ENCODE assay signal across 16 cellular contexts in genomic region chr1:200624679-200625335, GRCh38. TPM values are rescaled to one million over a fixed set of nuclear protein-coding genes. Genes with fewer than 3 reads are reported as not detected.
DNase-seq lines count a peak whose midpoint lies in the region; ATAC-seq, FAIRE-seq and TF ChIP-seq lines count a peak whose summit lies in the region.
"Had no signal": no experiment of that assay in that cellular context is flagged by ENCODE, and none has a peak within 500 bp of the region (broad histone marks: within the 10 kb centered on the region; RNA-seq: fewer than 3 reads in every experiment).

No MANE protein-coding gene starts in this region.

- H3K9me3 ChIP-seq in HCT116 (ENCODE audit: control insufficient read depth in 1 of 2, insufficient read depth in 1 of 2, low read depth in 1 of 2, low read length in 2 of 2) (no peaks in the 10 kb centered on the region), keratinocyte (ENCODE audit: control insufficient read depth, low read depth, low read length) (no peaks in the 10 kb centered on the region)
- H3K9me3 ChIP-seq: colonic mucosa, tibial nerve had no signal

- H3K4me3 Mint-ChIP-seq in activated T-helper 2 cell treated with anti-CD3 and anti-CD28 coated beads, Interferon-gamma antibody, Interleukin-2, Interleukin-4, amounts not matched to agents 10 μg/mL and 5 μg/mL and 100 μg/mL, durations not matched to agents 14 hours and 24 hours and 36 hours (ENCODE audit: low read depth) = no peak overlapping the region
- H3K4me3 Mint-ChIP-seq: activated naive CD8-positive, alpha-beta T cell treated with anti-CD3 and anti-CD28 coated beads, Interleukin-2, amount 10 ng/mL, durations not matched to agents 7 days and 5 days; neural crest cell had no signal

- H3K9ac ChIP-seq in HCT116 (ENCODE audit: low read length) (no peak overlapping the region), keratinocyte (ENCODE audit: control insufficient read depth, extremely low read depth, insufficient read depth, low read length) (peak overlapping the region; percentile 42)

- H3K36me3 Mint-ChIP-seq in activated T-helper 2 cell treated with anti-CD3 and anti-CD28 coated beads, Interferon-gamma antibody, Interleukin-2, Interleukin-4, amounts not matched to agents 10 μg/mL and 5 μg/mL and 100 μg/mL, durations not matched to agents 14 hours and 24 hours and 36 hours (ENCODE audit: low read depth) = peaks cover 2% of the 10 kb centered on the region

- H2AFZ ChIP-seq in HCT116 (ENCODE audit: low read depth, low read length, poor library complexity, severe bottlenecking) (peak overlapping the region; percentile 24), keratinocyte (ENCODE audit: control insufficient read depth, low read length) (peak overlapping the region; percentile 10)

- H3K9me3 Mint-ChIP-seq in activated T-helper 2 cell treated with anti-CD3 and anti-CD28 coated beads, Interferon-gamma antibody, Interleukin-2, Interleukin-4, amounts not matched to agents 10 μg/mL and 5 μg/mL and 100 μg/mL, durations not matched to agents 14 hours and 24 hours and 36 hours = no peaks in the 10 kb centered on the region
- H3K9me3 Mint-ChIP-seq: activated naive CD8-positive, alpha-beta T cell treated with anti-CD3 and anti-CD28 coated beads, Interleukin-2, amount 10 ng/mL, durations not matched to agents 7 days and 5 days; neural crest cell had no signal

- peaks cover 42% of the 10 kb centered on the region for H3K4me1 Mint-ChIP-seq in activated T-helper 2 cell treated with anti-CD3 and anti-CD28 coated beads, Interferon-gamma antibody, Interleukin-2, Interleukin-4, amounts not matched to agents 10 μg/mL and 5 μg/mL and 100 μg/mL, durations not matched to agents 14 hours and 24 hours and 36 hours (ENCODE audit: low read depth)

- dilution Hi-C loops in keratinocyte (cut with MboI; ENCODE audit: extremely low pct_ligation_motif_present, low sequenced_read_pairs) = loop anchor here (25.0 kb wide), 1 partner anchor 162 kb away; no protein-coding TSS in a partner anchor

- no peak for TF ChIP-seq POLR2A in HCT116 (IDR thresholded peaks at IDR 0.05; ENCODE audit: borderline replicate concordance, extremely low read depth, insufficient read depth, insufficient read length)

- H3K4me3 ChIP-seq in HCT116 (replicated peaks in 1 of 2; ENCODE audit: low read depth in 1 of 2, low read length in 2 of 2) = no peak overlapping the region
- peak overlapping the region in 2 of 3 experiments; percentile 15 to 40 for H3K4me3 ChIP-seq in keratinocyte (ENCODE audit: control insufficient read depth in 2 of 3, extremely low read depth in 1 of 3, insufficient read depth in 2 of 3, low read depth in 1 of 3, low read length in 3 of 3)
- H3K4me3 ChIP-seq: colonic mucosa, tibial nerve had no signal

- ATAC-seq in HCT116 = no peak
- no peak for ATAC-seq in HG03108 (IDR thresholded peaks at IDR 0.05; ENCODE audit: unreplicated experiment)
- no peak for ATAC-seq in GM18502 (IDR thresholded peaks at IDR 0.05; ENCODE audit: poor library complexity, unreplicated experiment)
- ATAC-seq: left cardiac atrium had no signal

- no peak for TF ChIP-seq RAD21 in HCT116 (IDR thresholded peaks at IDR 0.05; ENCODE audit: low read depth)

- no peaks in the 10 kb centered on the region for H4K20me1 ChIP-seq in HCT116 (ENCODE audit: insufficient read depth)
- H4K20me1 ChIP-seq in keratinocyte (ENCODE audit: control insufficient read depth, extremely low read depth, insufficient read depth, low read length) = no peaks in the 10 kb centered on the region

- H3K27ac ChIP-seq in HCT116 (ENCODE audit: low read depth, low read length) (no peak overlapping the region), keratinocyte (ENCODE audit: control insufficient read depth, insufficient read depth, low read length) (peak overlapping the region; percentile 88)
- H3K27ac ChIP-seq: colonic mucosa, tibial nerve had no signal

- CTCF ChIA-PET in HCT116 (lab: Charles Lee) = no interaction called here

- FAIRE-seq in keratinocyte (lab: Jason Lieb, UNC) = no peak
- FAIRE-seq: D721Med had no signal

- H3K27me3 ChIP-seq in HCT116 (ENCODE audit: insufficient read depth, low read length) = no peaks in the 10 kb centered on the region
- no peaks in the 10 kb centered on the region for H3K27me3 ChIP-seq in keratinocyte (ENCODE audit: control insufficient read depth, extremely low read depth, insufficient read depth, low read length)
- H3K27me3 ChIP-seq: colonic mucosa, tibial nerve had no signal

- RAD21 ChIA-PET in HCT116 (lab: Charles Lee; ENCODE audit: low non-redundant PET in 1 of 2, low total read pairs in 2 of 2, uncharacterized antibody in 2 of 2, unreplicated experiment in 2 of 2) = no interaction called here

- no TSS peak for BruUV-seq in HCT116 (replicated peaks; lab: Mats Ljungman, UMichigan)

- intact Hi-C loops in HCT116 (cut with micrococcal nuclease) = loop anchor here (5.0 kb wide), 1 partner anchor 112 kb away; the partner anchor contains the start of gene CAMSAP2
- intact Hi-C loops in activated T-helper 2 cell treated with anti-CD3 and anti-CD28 coated beads, Interferon-gamma antibody, Interleukin-2, Interleukin-4, amounts not matched to agents 10 μg/mL and 5 μg/mL and 100 μg/mL, durations not matched to agents 14 hours and 24 hours and 36 hours (cut with micrococcal nuclease) = loop anchor here (5.0 to 10.0 kb wide), 4 partner anchors 240 to 683 kb away; partner anchors contain the start of genes CACNA1S and KIF21B

- H3K79me2 ChIP-seq in HCT116 (ENCODE audit: insufficient read depth, low read length) (peaks cover 6% of the 10 kb centered on the region), keratinocyte (ENCODE audit: control insufficient read depth, insufficient read depth, low read length) (peaks cover 6% of the 10 kb centered on the region)

- TF ChIP-seq CTCF in HCT116 (IDR thresholded peaks at IDR 0.05 in 2 of 3, conservative IDR thresholded peaks at IDR 0.05 in 1 of 3; ENCODE audit: borderline replicate concordance in 1 of 3, insufficient read depth in 1 of 3, low read depth in 2 of 3, low read length in 2 of 3) (no peak), keratinocyte (optimal IDR thresholded peaks at IDR 0.05 in 1 of 3, IDR thresholded peaks at IDR 0.05 in 1 of 3, conservative IDR thresholded peaks at IDR 0.05 in 1 of 3; ENCODE audit: extremely low read depth in 1 of 3, insufficient read depth in 2 of 3, low read length in 3 of 3) (no peak)

- H3K4me2 ChIP-seq in HCT116 (ENCODE audit: low read length) (no peak overlapping the region), keratinocyte (ENCODE audit: control insufficient read depth, extremely low read depth, insufficient read depth, low read depth, low read length) (peak overlapping the region; percentile 62)

- POLR2A ChIA-PET in HCT116 (lab: Charles Lee) = no interaction called here

- H3K9me2 ChIP-seq in HCT116 (ENCODE audit: insufficient read depth) = no peaks in the 10 kb centered on the region

- peak; percentile 6 for DNase-seq in ELR (ENCODE audit: low read depth)
- DNase-seq in HCT116 (ENCODE audit: low read depth, low spot score) = no peak
- DNase-seq in activated T-helper 2 cell treated with anti-CD3 and anti-CD28 coated beads, Interferon-gamma antibody, Interleukin-2, Interleukin-4, amounts not matched to agents 10 μg/mL and 5 μg/mL and 100 μg/mL, durations not matched to agents 14 hours and 24 hours and 36 hours (ENCODE audit: low spot score) = no peak
- no peak for DNase-seq in keratinocyte (ENCODE audit: low read depth, low spot score)
- no peak for DNase-seq in AML-193 (lab: John Stamatoyannopoulos, UW)
- no peak for DNase-seq in SKM-1 (lab: John Stamatoyannopoulos, UW; ENCODE audit: unreplicated experiment)
- DNase-seq: activated CD4-positive, alpha-beta T cell treated with anti-CD3 and anti-CD28 coated beads for 48 hours; activated naive CD8-positive, alpha-beta T cell treated with anti-CD3 and anti-CD28 coated beads, Interleukin-2, amount 10 ng/mL, durations not matched to agents 7 days and 5 days; colonic mucosa; left cardiac atrium; NCI-H146 had no signal

- H3K9me1 ChIP-seq in keratinocyte (ENCODE audit: control insufficient read depth, extremely low read depth, insufficient read depth, low read length) = no peaks in the 10 kb centered on the region

- peak overlapping the region; percentile 39 for H3K27ac Mint-ChIP-seq in activated T-helper 2 cell treated with anti-CD3 and anti-CD28 coated beads, Interferon-gamma antibody, Interleukin-2, Interleukin-4, amounts not matched to agents 10 μg/mL and 5 μg/mL and 100 μg/mL, durations not matched to agents 14 hours and 24 hours and 36 hours

- H3K27me3 Mint-ChIP-seq in activated T-helper 2 cell treated with anti-CD3 and anti-CD28 coated beads, Interferon-gamma antibody, Interleukin-2, Interleukin-4, amounts not matched to agents 10 μg/mL and 5 μg/mL and 100 μg/mL, durations not matched to agents 14 hours and 24 hours and 36 hours (ENCODE audit: low read depth) = peaks cover 9% of the 10 kb centered on the region
- H3K27me3 Mint-ChIP-seq: activated naive CD8-positive, alpha-beta T cell treated with anti-CD3 and anti-CD28 coated beads, Interleukin-2, amount 10 ng/mL, durations not matched to agents 7 days and 5 days had no signal

- peaks cover 0 to 9% of the 10 kb centered on the region in 2 experiments; a peak in 3 of 4 replicates for H3K4me1 ChIP-seq in HCT116 (ENCODE audit: control insufficient read depth in 1 of 2, insufficient read depth in 2 of 2, low read length in 2 of 2)
- peaks cover 30% of the 10 kb centered on the region for H3K4me1 ChIP-seq in keratinocyte (ENCODE audit: control insufficient read depth, extremely low read depth, insufficient read depth, low read length)
- H3K4me1 ChIP-seq: colonic mucosa had no signal

- H3K36me3 ChIP-seq in HCT116 (ENCODE audit: control insufficient read depth in 1 of 2, insufficient read depth in 2 of 2, low read length in 2 of 2) (no peaks in the 10 kb centered on the region), keratinocyte (ENCODE audit: control insufficient read depth in 2 of 2, extremely low read depth in 1 of 2, insufficient read depth in 2 of 2, low read length in 2 of 2) (no peaks in the 10 kb centered on the region)
- H3K36me3 ChIP-seq: colonic mucosa, tibial nerve had no signal

RNA-seq across cellular contexts. Expression of gene KIF14, which starts 4.3 kb away (rescaled TPM):
- total RNA-seq in HCT116 (2021; ENCODE audit: unreplicated experiment) = 21.8 TPM
- polyA plus RNA-seq in HCT116 (2012) = 4.7 and 7.3 TPM in 2 replicates
- 13.8 and 14.9 TPM in 2 replicates for total RNA-seq in activated T-helper 2 cell treated with anti-CD3 and anti-CD28 coated beads, Interferon-gamma antibody, Interleukin-2, Interleukin-4, amounts not matched to agents 10 μg/mL and 5 μg/mL and 100 μg/mL, durations not matched to agents 14 hours and 24 hours and 36 hours
- 0.90 to 6.2 TPM (median 3.7 TPM) in 3 replicates for polyA plus RNA-seq in keratinocyte
- polyA plus RNA-seq in keratinocyte (2011; ENCODE audit: low read depth) = 0.17 TPM
- polyA plus RNA-seq in keratinocyte (2011; cell fraction: cytosol; rRNA removed) = 0.97 and 1.5 TPM in 2 replicates
- polyA plus RNA-seq in keratinocyte (2011; cell fraction: nucleus; rRNA removed) = 2.0 and 2.7 TPM in 2 replicates
- polyA plus RNA-seq in keratinocyte (2012; ENCODE audit: low replicate concordance) = 0.08 and 4.1 TPM in 2 replicates
- 0.46 to 6.1 TPM (median 0.79 TPM) in 3 replicates for polyA minus RNA-seq in keratinocyte
- 1.2 TPM for polyA minus RNA-seq in keratinocyte (2011; cell fraction: cytosol; rRNA and poly(A)+ RNA removed)
- 1.4 and 3.3 TPM in 2 replicates for polyA minus RNA-seq in keratinocyte (2011; cell fraction: nucleus; rRNA and poly(A)+ RNA removed)

RNA-seq across cellular contexts. Expression of gene DDX59, which starts 44.9 kb away (rescaled TPM):
- total RNA-seq in HCT116 (2021; ENCODE audit: unreplicated experiment) = 16.0 TPM
- polyA plus RNA-seq in HCT116 (2012) = 11.5 and 13.5 TPM in 2 replicates
- total RNA-seq in activated T-helper 2 cell treated with anti-CD3 and anti-CD28 coated beads, Interferon-gamma antibody, Interleukin-2, Interleukin-4, amounts not matched to agents 10 μg/mL and 5 μg/mL and 100 μg/mL, durations not matched to agents 14 hours and 24 hours and 36 hours = 18.9 and 20.4 TPM in 2 replicates
- 10.1 to 14.4 TPM (median 12.7 TPM) in 3 replicates for polyA plus RNA-seq in keratinocyte
- 21.9 TPM for polyA plus RNA-seq in keratinocyte (2011; ENCODE audit: low read depth)
- 8.8 and 14.9 TPM in 2 replicates for polyA plus RNA-seq in keratinocyte (2011; cell fraction: cytosol; rRNA removed)
- polyA plus RNA-seq in keratinocyte (2011; cell fraction: nucleus; rRNA removed) = 15.3 and 16.9 TPM in 2 replicates
- 10.3 and 12.3 TPM in 2 replicates for polyA plus RNA-seq in keratinocyte (2012; ENCODE audit: low replicate concordance)
- polyA minus RNA-seq in keratinocyte = 1.3 to 10.8 TPM (median 10.3 TPM) in 3 replicates
- polyA minus RNA-seq in keratinocyte (2011; cell fraction: cytosol; rRNA and poly(A)+ RNA removed) = 6.7 TPM
- polyA minus RNA-seq in keratinocyte (2011; cell fraction: nucleus; rRNA and poly(A)+ RNA removed) = 4.7 and 6.0 TPM in 2 replicates

Comparison
In these comparisons a context has a peak if more than half of its experiments do, and no peak if none do; other contexts are left out.
1. H3K4me3 ChIP-seq: peak in keratinocyte (2 of 3); none in HCT116 (0 of 2).